In genomic region chr7:130886438-130887135, GRCh38 we compare ENCODE assay signal across 11 cellular contexts.
DNase-seq lines count a peak whose midpoint lies in the region; ATAC-seq and TF ChIP-seq lines count a peak whose summit lies in the region.
"Had no signal": no experiment of that assay in that cellular context is flagged by ENCODE, and none has a peak within 500 bp of the region (broad histone marks: within the 10 kb centered on the region; RNA-seq: fewer than 3 reads in every experiment).

No MANE protein-coding gene starts in this region.

- no peaks in the 10 kb centered on the region for H4K20me1 ChIP-seq in GM23248 (ENCODE audit: insufficient read depth)

- H3K9ac ChIP-seq in GM23248, result peak overlapping the region; percentile 89

- peak overlapping the region; percentile 69 for H3K4me2 ChIP-seq in GM23248 (ENCODE audit: unreplicated experiment)

- H2AFZ ChIP-seq in GM23248, result no peak overlapping the region

- DNase-seq in GM23248 (peak; percentile 44), WERI-Rb-1 (peak; percentile 80), fibroblast of villous mesenchyme (ENCODE audit: low read depth) (peak; percentile 54), gastrocnemius medialis (peak; percentile 63 to 77), NCI-H1436 treated with DMSO at 0.1 percent for 48 hours (lab: John Stamatoyannopoulos, UW) (no peak), kidney glomerular epithelial cell (lab: John Stamatoyannopoulos, UW) (no peak), NCI-H69 (lab: John Stamatoyannopoulos, UW) (no peak)
- DNase-seq: cerebellar nuclear complex, NCI-H146, occipital lobe had no signal

- H3K27ac ChIP-seq in GM23248, result peak overlapping the region; percentile 99
- H3K27ac ChIP-seq in WERI-Rb-1, result peak overlapping the region; percentile 22; the same call in 1 of the 2 replicates
- peak overlapping the region; percentile 89 to 97 (median 94) for H3K27ac ChIP-seq in gastrocnemius medialis

- H3F3A ChIP-seq in GM23248 (ENCODE audit: insufficient read depth), result peaks cover 97% of the 10 kb centered on the region

- no peaks in the 10 kb centered on the region for H3K9me2 ChIP-seq in GM23248 (ENCODE audit: insufficient read depth)

- H3K79me2 ChIP-seq in GM23248 (ENCODE audit: insufficient read depth), result peaks cover 98% of the 10 kb centered on the region

- H3K9me3 ChIP-seq in GM23248 (ENCODE audit: low read depth) (no peaks in the 10 kb centered on the region), WERI-Rb-1 (ENCODE audit: severe bottlenecking) (no peaks in the 10 kb centered on the region), gastrocnemius medialis (no peaks in the 10 kb centered on the region)

- ATAC-seq in gastrocnemius medialis (peak; percentile 10 to 17), HG03469 (IDR thresholded peaks at IDR 0.05; ENCODE audit: unreplicated experiment) (no peak)

- peaks cover 82% of the 10 kb centered on the region for H3K36me3 ChIP-seq in GM23248 (ENCODE audit: low read depth)
- H3K36me3 ChIP-seq in WERI-Rb-1, result no peaks in the 10 kb centered on the region
- H3K36me3 ChIP-seq in gastrocnemius medialis, result peaks cover 0 to 47% of the 10 kb centered on the region in 2 donors

- 16 to 22% methylated on average over 10 of the region's 10 CpGs for WGBS in GM23248 (ENCODE audit: low coverage in 1 of 2, low lambda C conversion rate in 2 of 2, missing lambda C conversion rate in 2 of 2), 2 experiments

- in situ Hi-C loops in GM23248 (cut with MboI) (no loop called here), gastrocnemius medialis (cut with MboI; ENCODE audit: low sequenced_read_pairs in 4 of 4) (loop anchor here in 1 of 4 donors (25.0 kb wide), 1 partner anchor 151 kb away; no protein-coding TSS in a partner anchor)

- intact Hi-C loops in gastrocnemius medialis (cut with DNase I; ENCODE audit: low total_unique reads), result no loop called here

- TF ChIP-seq CTCF in WERI-Rb-1 (IDR thresholded peaks at IDR 0.05; ENCODE audit: low read depth, low read length), result no peak
- no peak for TF ChIP-seq CTCF in fibroblast of villous mesenchyme (IDR thresholded peaks at IDR 0.05; ENCODE audit: insufficient read depth, low read depth, low read length)
- no peak for TF ChIP-seq CTCF in gastrocnemius medialis (IDR thresholded peaks at IDR 0.05 in 4 of 5, conservative IDR thresholded peaks at IDR 0.05 in 1 of 5)

- H3K4me3 ChIP-seq in GM23248, result peak overlapping the region; percentile 34
- no peak overlapping the region for H3K4me3 ChIP-seq in WERI-Rb-1 (ENCODE audit: low read depth, low read length)
- H3K4me3 ChIP-seq in fibroblast of villous mesenchyme (ENCODE audit: low read depth, low read length), result no peak overlapping the region
- H3K4me3 ChIP-seq in gastrocnemius medialis, result peak overlapping the region in 3 of 4 donors; percentile 12 to 32 (median 19)

- TF ChIP-seq POLR2A in gastrocnemius medialis (IDR thresholded peaks at IDR 0.05), result peak in 1 of 2 donors; percentile 40

- H3K27me3 ChIP-seq in GM23248 (replicated peaks; ENCODE audit: insufficient read depth) (no peaks in the 10 kb centered on the region), WERI-Rb-1 (ENCODE audit: insufficient read depth, low read depth, severe bottlenecking) (no peaks in the 10 kb centered on the region), gastrocnemius medialis (no peaks in the 10 kb centered on the region)

- H3K4me1 ChIP-seq in GM23248 (ENCODE audit: insufficient read depth) (peaks cover 91% of the 10 kb centered on the region), gastrocnemius medialis (peaks cover 97 to 100% of the 10 kb centered on the region in 2 donors)

Comparison
In these comparisons a context has a peak if more than half of its experiments do, and no peak if none do; other contexts are left out.
1. DNase-seq: peak in GM23248 (single experiment), WERI-Rb-1 (single experiment), fibroblast of villous mesenchyme (single experiment) and gastrocnemius medialis (2 of 2); none in NCI-H1436 treated with DMSO at 0.1 percent for 48 hours (single experiment), kidney glomerular epithelial cell (single experiment) and NCI-H69 (single experiment).
2. H3K27ac ChIP-seq: peak in every context shown above with its lines; median percentile 99 in GM23248; 94 in gastrocnemius medialis; 22 in WERI-Rb-1.
3. H3K4me3 ChIP-seq: peak in GM23248 (single experiment) and gastrocnemius medialis (3 of 4); none in WERI-Rb-1 (single experiment) and fibroblast of villous mesenchyme (single experiment).